ENCODE assay signal across 1 cellular context in genomic region chr14:33404964-33405574, GRCh38.
TF ChIP-seq lines count a peak whose summit lies in the region.

No MANE protein-coding gene starts in this region.

TF ChIP-seq in HEK293, 187 proteins besides CTCF, POLR2A, EP300 and RAD21 (continued from another document):
- TF ChIP-seq ZNF26 (tag by site-specific recombination; IDR thresholded peaks at IDR 0.05) (no peak), ZNF776 (tag by site-specific recombination; IDR thresholded peaks at IDR 0.05; ENCODE audit: borderline replicate concordance) (no peak), SETDB1 (IDR thresholded peaks at IDR 0.05; ENCODE audit: insufficient read length, low read length) (peak; percentile 97), ZNF621 (tag by site-specific recombination; IDR thresholded peaks at IDR 0.05) (no peak), ZNF18 (tag by site-specific recombination; IDR thresholded peaks at IDR 0.05) (0 out of 2 replicates have a peak, but pooled peaks have one; percentile 14)
